In genomic region chr15:70056091-70056680, GRCh38 we compare ENCODE assay signal across 15 cellular contexts.
"Had no signal": no experiment of that assay in that cellular context is flagged by ENCODE, and none has a peak within 500 bp of the region (broad histone marks: within the 10 kb centered on the region; RNA-seq: fewer than 3 reads in every experiment).

No MANE protein-coding gene starts in this region.

- H3K27me3 ChIP-seq: esophagus muscularis mucosa, stomach, tibial artery had no signal

- H3K9me3 ChIP-seq: esophagus muscularis mucosa, stomach, tibial artery had no signal

- H3K4me1 ChIP-seq: stomach had no signal

- ATAC-seq: activated CD8-positive, alpha-beta T cell treated with anti-CD3 and anti-CD28 coated beads, Interleukin-2, amount 10 ng/mL, durations not matched to agents 7 days and 5 days; naive thymus-derived CD4-positive, alpha-beta T cell had no signal

- H3K9me3 Mint-ChIP-seq: activated T-helper 2 cell treated with anti-CD3 and anti-CD28 coated beads, Interferon-gamma antibody, Interleukin-2, Interleukin-4, amounts not matched to agents 10 μg/mL and 5 μg/mL and 100 μg/mL, durations not matched to agents 14 hours and 24 hours and 36 hours; brain; naive thymus-derived CD4-positive, alpha-beta T cell had no signal

- H3K27ac Mint-ChIP-seq: activated naive CD8-positive, alpha-beta T cell; activated T-helper 2 cell treated with anti-CD3 and anti-CD28 coated beads, Interferon-gamma antibody, Interleukin-2, Interleukin-4, amounts not matched to agents 10 μg/mL and 5 μg/mL and 100 μg/mL, durations not matched to agents 14 hours and 24 hours and 36 hours had no signal

- DNase-seq: activated CD4-positive, alpha-beta T cell treated with anti-CD3 and anti-CD28 coated beads for 48 hours; activated CD8-positive, alpha-beta T cell treated with anti-CD3 and anti-CD28 coated beads, Interleukin-2, amount 10 ng/mL, durations not matched to agents 7 days and 5 days; amygdala; hypothalamus; naive thymus-derived CD4-positive, alpha-beta T cell; nucleus accumbens; stimulated activated CD4-positive, alpha-beta T cell treated with anti-CD3 and anti-CD28 coated beads, Interleukin-4, amount 100 ng/mL, for 1 hour; stimulated activated CD8-positive, alpha-beta memory T cell treated with anti-CD3 and anti-CD28 coated beads, Interleukin-4, amount 100 ng/mL, for 48 hours; stomach; SW 1271 had no signal

- H3K27ac ChIP-seq: esophagus muscularis mucosa, stomach, tibial artery had no signal

- H3K36me3 Mint-ChIP-seq: activated naive CD8-positive, alpha-beta T cell had no signal

- H3K4me3 ChIP-seq: esophagus muscularis mucosa, stomach, tibial artery had no signal

- H3K27me3 Mint-ChIP-seq: activated naive CD8-positive, alpha-beta T cell; naive thymus-derived CD4-positive, alpha-beta T cell had no signal

- H3K4me3 Mint-ChIP-seq: activated CD8-positive, alpha-beta T cell treated with anti-CD3 and anti-CD28 coated beads, Interleukin-2, amount 10 ng/mL, durations not matched to agents 7 days and 5 days; activated naive CD8-positive, alpha-beta T cell; brain; naive thymus-derived CD4-positive, alpha-beta T cell had no signal
